Comparison of ENCODE assay signal across 1 cellular context in genomic region chr2:73176881-73177644, GRCh38.
TF ChIP-seq lines count a peak whose summit lies in the region.

No MANE protein-coding gene starts in this region.

TF ChIP-seq in HepG2, 621 proteins besides CTCF, POLR2A, EP300 and RAD21 (continued from another document and continues in another):
- TF ChIP-seq HINFP (CRISPR knock-in tag; IDR thresholded peaks at IDR 0.05; ENCODE audit: low read depth) (peak; percentile 89), U2AF2 (IDR thresholded peaks at IDR 0.05; ENCODE audit: low read depth, low read length) (no peak), BCLAF1 (IDR thresholded peaks at IDR 0.05) (no peak), GTF3A (CRISPR knock-in tag; conservative IDR thresholded peaks at IDR 0.05) (peak; percentile 84), ZFP82 (CRISPR knock-in tag; IDR thresholded peaks at IDR 0.05; ENCODE audit: borderline replicate concordance) (no peak), ZBTB38 (CRISPR knock-in tag; IDR thresholded peaks at IDR 0.05) (peak; percentile 30), ZBTB49 (CRISPR knock-in tag; IDR thresholded peaks at IDR 0.05; ENCODE audit: borderline replicate concordance) (no peak), PRDM4 (CRISPR knock-in tag; IDR thresholded peaks at IDR 0.05; ENCODE audit: borderline replicate concordance) (no peak), ELF3 (CRISPR knock-in tag; IDR thresholded peaks at IDR 0.05) (peak; percentile 82), IRF1 (CRISPR knock-in tag; IDR thresholded peaks at IDR 0.05; ENCODE audit: low read depth) (no peak), ZNF567 (CRISPR knock-in tag; IDR thresholded peaks at IDR 0.05; ENCODE audit: borderline replicate concordance) (peak; percentile 82; the same call in 1 of the 2 replicates), ZNF75D (CRISPR knock-in tag; IDR thresholded peaks at IDR 0.05; ENCODE audit: borderline replicate concordance) (no peak), THYN1 (CRISPR knock-in tag; IDR thresholded peaks at IDR 0.05; ENCODE audit: borderline replicate concordance, low read depth) (no peak), ZNF414 (CRISPR knock-in tag; IDR thresholded peaks at IDR 0.05) (0 out of 2 replicates have a peak, but pooled peaks have one; percentile 58), SNAPC5 (CRISPR knock-in tag; IDR thresholded peaks at IDR 0.05; ENCODE audit: borderline replicate concordance) (0 out of 2 replicates have a peak, but pooled peaks have one; percentile 21), CBX5 (CRISPR knock-in tag; IDR thresholded peaks at IDR 0.05; ENCODE audit: borderline replicate concordance) (peak; percentile 84; the same call in 1 of the 2 replicates), PLRG1 (conservative IDR thresholded peaks at IDR 0.05) (no peak), GFI1 (CRISPR knock-in tag; IDR thresholded peaks at IDR 0.05; ENCODE audit: borderline replicate concordance) (no peak), ZSCAN30 (CRISPR knock-in tag; IDR thresholded peaks at IDR 0.05) (no peak), PCBP1 (IDR thresholded peaks at IDR 0.05; ENCODE audit: borderline replicate concordance, low read depth, low read length) (peak; percentile 72; the same call in 1 of the 2 replicates), ZHX2 (IDR thresholded peaks at IDR 0.05; ENCODE audit: low read depth) (no peak; the same call in 1 of the 2 replicates), ZHX2 (CRISPR knock-in tag; IDR thresholded peaks at IDR 0.05; ENCODE audit: borderline replicate concordance) (no peak), MLX (CRISPR knock-in tag; IDR thresholded peaks at IDR 0.05) (no peak), NFYC (CRISPR knock-in tag; IDR thresholded peaks at IDR 0.05) (no peak), IKZF4 (CRISPR knock-in tag; IDR thresholded peaks at IDR 0.05; ENCODE audit: borderline replicate concordance, low read depth, not compliant biosample characterization) (no peak), SMAD9 (CRISPR knock-in tag; IDR thresholded peaks at IDR 0.05) (no peak), ZMYM4 (CRISPR knock-in tag; IDR thresholded peaks at IDR 0.05) (peak; percentile 84), NR1H2 (CRISPR knock-in tag; IDR thresholded peaks at IDR 0.05; ENCODE audit: borderline replicate concordance, low read depth) (no peak), ZMAT5 (CRISPR knock-in tag; IDR thresholded peaks at IDR 0.05; ENCODE audit: borderline replicate concordance, low read depth) (no peak), ZNF513 (CRISPR knock-in tag; conservative IDR thresholded peaks at IDR 0.05) (no peak), RBM22 (optimal IDR thresholded peaks at IDR 0.05; ENCODE audit: low read length) (no peak), ZNF296 (CRISPR knock-in tag; conservative IDR thresholded peaks at IDR 0.05) (no peak), ZNF44 (CRISPR knock-in tag; IDR thresholded peaks at IDR 0.05) (no peak), XBP1 (CRISPR knock-in tag; IDR thresholded peaks at IDR 0.05) (no peak), ZNF230 (CRISPR knock-in tag; IDR thresholded peaks at IDR 0.05) (peak; percentile 90), ZNF33A (CRISPR knock-in tag; IDR thresholded peaks at IDR 0.05; ENCODE audit: borderline replicate concordance) (no peak), ATRX (CRISPR knock-in tag; IDR thresholded peaks at IDR 0.05; ENCODE audit: borderline replicate concordance) (no peak)
